ENCODE assay signal across 9 cellular contexts in the genomic region with DNA sequence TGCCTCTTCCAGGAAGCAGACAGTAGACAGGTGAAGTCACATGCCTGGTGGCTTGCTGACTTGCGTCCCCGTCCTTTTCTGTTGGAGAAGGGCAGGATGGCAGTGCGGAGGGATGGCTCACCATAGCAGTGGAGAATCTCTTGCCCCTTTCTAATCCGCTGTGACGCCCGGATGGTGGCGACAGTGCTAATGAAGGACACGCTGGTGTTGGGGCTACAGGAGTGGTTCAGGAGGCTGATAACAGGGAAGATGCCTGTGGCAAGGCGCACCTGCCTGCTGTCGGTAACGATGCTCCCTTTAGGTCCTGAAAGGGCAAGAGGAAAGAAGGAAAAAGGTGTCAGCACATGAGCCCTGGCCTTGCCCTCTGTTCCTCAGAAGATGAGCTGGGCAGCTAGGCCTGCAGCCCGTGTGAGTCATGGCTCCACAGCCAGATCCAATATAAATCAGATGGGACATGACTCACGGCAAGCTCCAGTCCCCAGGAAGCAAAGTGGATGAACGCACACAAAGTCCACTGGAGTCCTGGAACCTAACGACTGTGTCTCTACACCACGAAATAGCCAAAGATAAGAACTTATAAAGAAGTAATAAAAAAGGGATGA. TPM values are rescaled to one million over a fixed set of nuclear protein-coding genes. Genes with fewer than 3 reads are reported as not detected.
DNase-seq lines count a peak whose midpoint lies in the region; ATAC-seq and TF ChIP-seq lines count a peak whose summit lies in the region.
"Had no signal": no experiment of that assay in that cellular context is flagged by ENCODE, and none has a peak within 500 bp of the region (broad histone marks: within the 10 kb centered on the region; RNA-seq: fewer than 3 reads in every experiment).

No MANE protein-coding gene starts in this region.

- ATAC-seq in heart right ventricle = peak; percentile 18 to 57 (median 37)
- ATAC-seq in HG03571 (IDR thresholded peaks at IDR 0.05; ENCODE audit: unreplicated experiment) = no peak
- ATAC-seq in HG03108 (IDR thresholded peaks at IDR 0.05; ENCODE audit: unreplicated experiment) = no peak
- no peak for ATAC-seq in GM18517 (IDR thresholded peaks at IDR 0.05; ENCODE audit: unreplicated experiment)
- ATAC-seq: effector memory CD8-positive, alpha-beta T cell had no signal

- no peak overlapping the region for H3K4me3 ChIP-seq in heart right ventricle
- H3K4me3 ChIP-seq in sigmoid colon = no peak overlapping the region

- TF ChIP-seq POLR2A in sigmoid colon (IDR thresholded peaks at IDR 0.05) = no peak

- peaks cover 0 to 21% (median 0%) of the 10 kb centered on the region in 9 donors for H3K36me3 ChIP-seq in heart right ventricle
- H3K36me3 ChIP-seq in sigmoid colon = no peaks in the 10 kb centered on the region

- no peaks in the 10 kb centered on the region for H3K9me3 ChIP-seq in heart right ventricle
- no peaks in the 10 kb centered on the region for H3K9me3 ChIP-seq in sigmoid colon

- peaks cover 21 to 70% (median 56%) of the 10 kb centered on the region in 9 donors for H3K4me1 ChIP-seq in heart right ventricle
- H3K4me1 ChIP-seq in sigmoid colon = peaks cover 0 to 48% (median 43%) of the 10 kb centered on the region in 4 donors

- TF ChIP-seq EP300 in sigmoid colon (IDR thresholded peaks at IDR 0.05) = no peak

- H3K27me3 ChIP-seq in heart right ventricle (no peaks in the 10 kb centered on the region), sigmoid colon (no peaks in the 10 kb centered on the region)

- peak; percentile 97 for DNase-seq in EH (ENCODE audit: low read depth)
- peak; percentile 94 for DNase-seq in amniotic epithelial cell (ENCODE audit: low read depth)
- DNase-seq in heart right ventricle = peak; percentile 44 to 64
- DNase-seq in sigmoid colon = peak; percentile 94
- DNase-seq in cerebellar cortex (ENCODE audit: low spot score) = no peak
- DNase-seq: effector memory CD8-positive, alpha-beta T cell had no signal

- intact Hi-C loops in heart right ventricle (cut with DNase I) (loop anchor here in 5 of 10 donors (2.0 to 10.0 kb wide), 6 partner anchors 41 to 213 kb away; a partner anchor contains a TSS), sigmoid colon (cut with DNase I) (loop anchor here (2.0 to 10.0 kb wide), 3 partner anchors 71 to 213 kb away; a partner anchor contains a TSS)

- 68 to 75% methylated on average over 16 of the region's 16 CpGs for WGBS in heart right ventricle, 2 donors
- WGBS in sigmoid colon, 2 donors = 67 to 75% methylated on average over 16 of the region's 16 CpGs

- TF ChIP-seq CTCF in heart right ventricle (IDR thresholded peaks at IDR 0.05) (no peak), sigmoid colon (IDR thresholded peaks at IDR 0.05) (no peak)

- peak overlapping the region; percentile 52 to 95 (median 84) for H3K27ac ChIP-seq in heart right ventricle
- H3K27ac ChIP-seq in sigmoid colon = peak overlapping the region; percentile 80 to 94 (median 91)

RNA-seq across cellular contexts. Expression of a gene that starts 25.5 kb away (rescaled TPM):
- total RNA-seq in heart right ventricle = 100 to 1,000 TPM in 4 of 10 donors, 10 to 100 TPM in 6; 26.2 to 185 (median 89.1) TPM
- 100 to 1,000 TPM; 181 to 247 TPM for polyA plus RNA-seq in heart right ventricle
- 100 to 1,000 TPM; 275 to 539 (median 352) TPM for total RNA-seq in sigmoid colon
- 100 to 1,000 TPM in 2 of 3 donors, 10 to 100 TPM in 1; 77.7 to 124 (median 112) TPM for polyA plus RNA-seq in sigmoid colon

RNA-seq across cellular contexts. Expression of a gene that starts 42.3 kb away (rescaled TPM):
- total RNA-seq in heart right ventricle (10 to 100 TPM in 4 of 10 donors, 1 to 10 TPM in 6; 7.2 to 13.5 (median 9.3) TPM), sigmoid colon (10 to 100 TPM; 14.3 to 19.1 (median 17.1) TPM)
- polyA plus RNA-seq in heart right ventricle (1 to 10 TPM; 4.6 to 6.9 TPM), sigmoid colon (1 to 10 TPM; 2.4 to 8.8 (median 2.5) TPM)

RNA-seq across cellular contexts. Expression of a gene that starts 42.4 kb away (rescaled TPM):
- total RNA-seq in heart right ventricle (10 to 100 TPM; 51.1 to 96.6 (median 75.4) TPM), sigmoid colon (10 to 100 TPM; 27.8 to 46.8 (median 31.1) TPM)
- polyA plus RNA-seq in heart right ventricle (10 to 100 TPM in 1 of 2 donors, 1 to 10 TPM in 1; 7.2 to 32.3 TPM), sigmoid colon (10 to 100 TPM; 16.2 to 35.2 (median 27.6) TPM)

RNA-seq across cellular contexts. Expression of a gene that starts 44.7 kb away (rescaled TPM):
- total RNA-seq in heart right ventricle (1 to 10 TPM in 3 of 10 donors, under 1 TPM in 5, not detected in 2; 0.18 to 1.3 (median 0.41) TPM), sigmoid colon (1 to 10 TPM; 2.9 to 7.2 (median 4.1) TPM)
- polyA plus RNA-seq in heart right ventricle (1 to 10 TPM; 2.0 to 2.8 TPM), sigmoid colon (10 to 100 TPM in 1 of 3 donors, 1 to 10 TPM in 1, under 1 TPM in 1; 0.69 to 12.9 (median 1.2) TPM)

Comparison
In these comparisons a context has a peak if more than half of its experiments do, and no peak if none do; other contexts are left out.
1. ATAC-seq: peak in heart right ventricle (8 of 8); none in HG03571 (single experiment), HG03108 (single experiment) and GM18517 (single experiment).